In the genomic region with DNA sequence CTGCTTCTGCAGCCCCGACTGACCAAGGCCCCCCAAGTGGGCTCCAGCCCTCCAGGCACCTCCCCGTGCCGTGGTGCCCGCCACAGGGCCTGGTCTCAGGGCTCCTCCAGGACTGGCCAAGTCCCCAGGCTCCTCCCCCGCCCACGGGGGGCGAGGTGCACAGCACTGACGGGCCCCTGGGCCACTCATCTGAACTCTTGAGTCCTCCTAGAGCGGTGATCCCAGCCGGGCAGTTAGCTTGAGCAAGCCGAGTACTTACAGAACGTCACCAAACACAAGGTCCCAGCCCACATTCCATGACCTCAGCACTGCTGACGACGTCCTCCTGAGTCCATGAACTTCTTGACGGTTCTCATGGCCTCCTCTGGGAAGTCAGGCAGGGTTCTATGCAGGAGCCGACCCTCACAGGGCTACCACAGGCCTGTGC, we compare ENCODE assay signal across 8 cellular contexts. TPM values are rescaled to one million over a fixed set of nuclear protein-coding genes. Genes with fewer than 3 reads are reported as not detected.
A peak's percentile ranks its signal among the peaks of the same experiment; 100 is the strongest.
DNase-seq lines count a peak whose midpoint lies in the region; ATAC-seq, FAIRE-seq and TF ChIP-seq lines count a peak whose summit lies in the region.
"Not testable (repeated sequence)": the region's sequence is repeated elsewhere in the genome, so short reads cannot be mapped to it uniquely, and the experiment has no call there.

No MANE protein-coding gene starts in this region.

- not testable (repeated sequence) for H3K79me1 ChIP-seq in mesendoderm (ENCODE audit: low read length)

- not testable (repeated sequence) for H4K5ac ChIP-seq in mesendoderm (ENCODE audit: low read length)

- DNase-seq in GM23248 = peak; percentile 5
- DNase-seq in brain microvascular endothelial cell = peak; percentile 7
- peak; percentile 85 for DNase-seq in esophagus muscularis mucosa (ENCODE audit: extremely low spot score)
- DNase-seq in fibroblast of peridontal ligament (ENCODE audit: extremely low read depth) = peak; percentile 10
- peak in 2 of 3 donors; percentile 30 to 54 for DNase-seq in right cardiac atrium
- peak; percentile 45 for DNase-seq in HepG2 (ENCODE audit: low spot score)
- DNase-seq in mesendoderm = peak; percentile 25
- peak; percentile 52 to 83 for DNase-seq in vagina (ENCODE audit: extremely low spot score in 2 of 2)

- not testable (repeated sequence) for H3K23ac ChIP-seq in mesendoderm (ENCODE audit: low read length)

- not testable (repeated sequence) for H4K8ac ChIP-seq in mesendoderm (ENCODE audit: low read depth, low read length)

- not testable (repeated sequence) for H3K4ac ChIP-seq in mesendoderm (ENCODE audit: low read depth, low read length)

- TF ChIP-seq EP300 in esophagus muscularis mucosa (IDR thresholded peaks at IDR 0.05); HepG2 (IDR thresholded peaks at IDR 0.05; ENCODE audit: low read depth in 2 of 2, low read length in 2 of 2); HepG2 (CRISPR knock-in tag; IDR thresholded peaks at IDR 0.05; ENCODE audit: borderline replicate concordance): not testable (repeated sequence)

- WGBS in GM23248 (ENCODE audit: low coverage in 1 of 2, low lambda C conversion rate in 2 of 2, missing lambda C conversion rate in 2 of 2), 2 experiments = 61 to 69% methylated on average over 16 of the region's 16 CpGs
- WGBS in esophagus muscularis mucosa = 62% methylated on average over 4 of the region's 16 CpGs
- WGBS in right cardiac atrium = 76% methylated on average over 16 of the region's 16 CpGs
- 17% methylated on average over 8 of the region's 16 CpGs for WGBS in HepG2 (ENCODE audit: low lambda C conversion rate)
- WGBS in mesendoderm (ENCODE audit: extremely low coverage, insufficient coverage, low lambda C conversion rate) = no CpG with 5 or more reads among the region's 16 CpGs

- H3K9me3 ChIP-seq in GM23248 (ENCODE audit: low read depth); esophagus muscularis mucosa; right cardiac atrium (ENCODE audit: control insufficient read depth, low read length); HepG2 (ENCODE audit: low read length); vagina: not testable (repeated sequence)

- not testable (repeated sequence) for H3K27me3 ChIP-seq in GM23248 (replicated peaks; ENCODE audit: insufficient read depth); brain microvascular endothelial cell (replicated peaks); right cardiac atrium (ENCODE audit: control insufficient read depth, insufficient read depth); mesendoderm (ENCODE audit: insufficient read depth, low read length, poor library complexity); vagina
- peaks cover 0 to 15% (median 0%) of the 10 kb centered on the region in 4 donors for H3K27me3 ChIP-seq in esophagus muscularis mucosa
- peaks cover 0 to 18% of the 10 kb centered on the region in 2 experiments; a peak in 1 of 5 replicates for H3K27me3 ChIP-seq in HepG2 (ENCODE audit: control insufficient read depth in 1 of 2, insufficient read depth in 2 of 2, low read length in 2 of 2)

- H2BK5ac ChIP-seq in mesendoderm (ENCODE audit: low read length) = not testable (repeated sequence)

- not testable (repeated sequence) for TF ChIP-seq RAD21 in HepG2 (CRISPR knock-in tag; IDR thresholded peaks at IDR 0.05)

- not testable (repeated sequence) for H2AFZ ChIP-seq in GM23248
- peak overlapping the region; percentile 90 for H2AFZ ChIP-seq in HepG2 (ENCODE audit: low read length)

- H3K36me3 ChIP-seq in GM23248 (ENCODE audit: low read depth); brain microvascular endothelial cell (replicated peaks); esophagus muscularis mucosa; HepG2 (replicated peaks in 1 of 2; ENCODE audit: control insufficient read depth in 1 of 2, insufficient read depth in 2 of 2, low read length in 2 of 2); mesendoderm (ENCODE audit: control insufficient read depth, insufficient read depth, low read length); vagina: not testable (repeated sequence)

- not testable (repeated sequence) for BruUV-seq in HepG2 (replicated peaks; lab: Mats Ljungman, UMichigan)

- not testable (repeated sequence) for H3K9me2 ChIP-seq in GM23248 (ENCODE audit: insufficient read depth)

- not testable (repeated sequence) for H3K4me1 ChIP-seq in GM23248 (ENCODE audit: insufficient read depth); esophagus muscularis mucosa; right cardiac atrium (ENCODE audit: control insufficient read depth, insufficient read depth, low read length); mesendoderm (ENCODE audit: control insufficient read depth, low read depth, low read length); vagina
- peaks cover 28% of the 10 kb centered on the region for H3K4me1 ChIP-seq in HepG2 (ENCODE audit: insufficient read depth, low read length)

- TF ChIP-seq CTCF in brain microvascular endothelial cell (IDR thresholded peaks at IDR 0.05; ENCODE audit: low read depth, low read length, missing control alignments); esophagus muscularis mucosa (IDR thresholded peaks at IDR 0.05); HepG2 (CRISPR knock-in tag; IDR thresholded peaks at IDR 0.05); vagina (IDR thresholded peaks at IDR 0.05): not testable (repeated sequence)

- not testable (repeated sequence) for H3K56ac ChIP-seq in mesendoderm (ENCODE audit: low read length)

- H3K79me2 ChIP-seq in GM23248 (ENCODE audit: insufficient read depth); HepG2 (ENCODE audit: insufficient read depth, low read length); mesendoderm (ENCODE audit: control insufficient read depth, insufficient read depth, low read length): not testable (repeated sequence)

- H3K4me2 ChIP-seq in GM23248 (ENCODE audit: unreplicated experiment); mesendoderm (ENCODE audit: low read length): not testable (repeated sequence)
- H3K4me2 ChIP-seq in HepG2 (ENCODE audit: low read depth, low read length) = peak overlapping the region; percentile 76

- FAIRE-seq in HepG2 (lab: Jason Lieb, UNC) = not testable (repeated sequence)

- not testable (repeated sequence) for H3K18ac ChIP-seq in mesendoderm (ENCODE audit: low read length)

- not testable (repeated sequence) for H4K20me1 ChIP-seq in GM23248 (ENCODE audit: insufficient read depth); HepG2 (ENCODE audit: insufficient read depth, low read length)

- POLR2A ChIA-PET in HepG2 (lab: Yijun Ruan, JAX) = not testable (repeated sequence)

- intact Hi-C loops in esophagus muscularis mucosa (cut with DNase I); HepG2 (cut with micrococcal nuclease; ENCODE audit: unreplicated experiment): not testable (repeated sequence)
- intact Hi-C loops in right cardiac atrium (cut with DNase I) (loop anchor here in 1 of 4 donors (10.0 kb wide), 1 partner anchor 303 kb away; a partner anchor contains a TSS), vagina (cut with DNase I) (loop anchor here (10.0 kb wide), 1 partner anchor 183 kb away; a partner anchor contains a TSS)

- not testable (repeated sequence) for H2BK15ac ChIP-seq in mesendoderm (replicated peaks; ENCODE audit: low read depth)

- not testable (repeated sequence) for H2AK5ac ChIP-seq in mesendoderm (ENCODE audit: low read length)

- H2BK120ac ChIP-seq in mesendoderm (ENCODE audit: low read depth, low read length) = not testable (repeated sequence)

- H3F3A ChIP-seq in GM23248 (ENCODE audit: insufficient read depth) = not testable (repeated sequence)

- in situ Hi-C loops in GM23248 (cut with MboI) = loop anchor here (25.0 kb wide), 1 partner anchor 550 kb away; a partner anchor contains a TSS
- in situ Hi-C loops in brain microvascular endothelial cell (cut with HindIII; ENCODE audit: low pct_ligation_motif_present, low sequenced_read_pairs) = not testable (repeated sequence)
- in situ Hi-C loops in HepG2 (cut with HindIII; ENCODE audit: extremely low pct_ligation_motif_present, low pct_unique_long_range_greater_than_20kb) = loop anchor here (10.0 to 25.0 kb wide), 2 partner anchors 175 to 313 kb away; a partner anchor contains a TSS

- not testable (repeated sequence) for ATAC-seq in right cardiac atrium
- peak; percentile 58 for ATAC-seq in HepG2

- TF ChIP-seq POLR2A in esophagus muscularis mucosa (IDR thresholded peaks at IDR 0.05; ENCODE audit: low read depth); HepG2 (IDR thresholded peaks at IDR 0.05; ENCODE audit: insufficient read depth in 1 of 2, low read depth in 2 of 2, low read length in 2 of 2); vagina (IDR thresholded peaks at IDR 0.05): not testable (repeated sequence)

- H3K9ac ChIP-seq in GM23248; HepG2 (ENCODE audit: insufficient read depth, low read depth, low read length); mesendoderm (ENCODE audit: low read length): not testable (repeated sequence)

- not testable (repeated sequence) for H3K27ac ChIP-seq in GM23248; brain microvascular endothelial cell; esophagus muscularis mucosa (replicated peaks in 1 of 4); right cardiac atrium (ENCODE audit: low read length); HepG2 (ENCODE audit: extremely low read length, insufficient read depth, low read length); mesendoderm (ENCODE audit: low read depth, low read length); vagina

- H3K4me3 ChIP-seq in GM23248; brain microvascular endothelial cell (ENCODE audit: low read depth, low read length); esophagus muscularis mucosa; right cardiac atrium (ENCODE audit: low read length); mesendoderm (ENCODE audit: low read length); vagina: not testable (repeated sequence)
- H3K4me3 ChIP-seq in HepG2 (replicated peaks in 1 of 3; ENCODE audit: insufficient read depth in 1 of 3, low read depth in 2 of 3, low read length in 3 of 3) = peak overlapping the region in 2 of 3 experiments; percentile 34 to 61; a peak in 5 of 6 replicates

- CTCF ChIA-PET in HepG2 (lab: Yijun Ruan, JAX; ENCODE audit: low intra/inter-chr PET ratio, low total read pairs) = not testable (repeated sequence)

RNA-seq across cellular contexts. Expression of a gene that starts 4.0 kb away (rescaled TPM):
- 11.6 and 16.8 TPM in 2 replicates for total RNA-seq in GM23248 (2014; rRNA removed; shearing (Covaris generic))
- polyA plus RNA-seq in GM23248 (2016; fragmentation: Nextera tagmentation; extraction: Ambion mirVana) (2.1 and 2.3 TPM in 2 replicates), right cardiac atrium (2.2 TPM), HepG2 (2011; rRNA removed) (2.3 and 3.1 TPM in 2 replicates)
- total RNA-seq in esophagus muscularis mucosa (10 to 100 TPM; 11.6 to 24.5 (median 15.3) TPM), right cardiac atrium (10 to 100 TPM in 2 of 4 donors, 1 to 10 TPM in 2; 9.7 to 19.0 (median 11.7) TPM), HepG2 (2016; rRNA removed; fragmentation: Illumina TruSeq; extraction: Trizol) (12.8 and 18.7 TPM in 2 replicates), vagina (26.3 TPM)
- total RNA-seq in HepG2 (2016; cell fraction: cytosol; rRNA removed; fragmentation: Illumina TruSeq; extraction: Trizol; ENCODE audit: low read depth) = 4.7 and 7.0 TPM in 2 replicates
- total RNA-seq in HepG2 (2016; cell fraction: insoluble cytoplasmic fraction; rRNA removed; fragmentation: Illumina TruSeq; extraction: Trizol) = 12.9 and 15.1 TPM in 2 replicates
- 2.1 and 3.0 TPM in 2 replicates for total RNA-seq in HepG2 (2016; cell fraction: membrane; rRNA removed; fragmentation: Illumina TruSeq; extraction: Trizol)
- total RNA-seq in HepG2 (2016; cell fraction: nucleus; rRNA removed; fragmentation: Illumina TruSeq; extraction: Trizol) = 25.1 and 25.7 TPM in 2 replicates
- polyA plus RNA-seq in HepG2 (2011; cell fraction: cytosol; rRNA removed) = 0.70 and 1.1 TPM in 2 replicates
- polyA plus RNA-seq in HepG2 (2011; cell fraction: nucleus; rRNA removed) = 3.6 and 6.3 TPM in 2 replicates
- polyA plus RNA-seq in HepG2 (2012) = 4.0 and 4.1 TPM in 2 replicates
- 0.03 TPM in 1 of 2 replicates, not detected in the other for polyA plus RNA-seq in HepG2 (2016; cell fraction: cytosol; fragmentation: Illumina TruSeq; extraction: Trizol; ENCODE audit: low read depth)
- polyA plus RNA-seq in HepG2 (2016; cell fraction: insoluble cytoplasmic fraction; fragmentation: Illumina TruSeq; extraction: Trizol; ENCODE audit: low read depth) = 3.0 and 3.1 TPM in 2 replicates
- 0.09 and 0.14 TPM in 2 replicates for polyA plus RNA-seq in HepG2 (2016; cell fraction: membrane; fragmentation: Illumina TruSeq; extraction: Trizol; ENCODE audit: low read depth)
- 12.3 and 16.4 TPM in 2 replicates for polyA plus RNA-seq in HepG2 (2016; cell fraction: nucleus; fragmentation: Illumina TruSeq; extraction: Trizol; ENCODE audit: insufficient read depth, low read depth)
- polyA minus RNA-seq in HepG2 (2011; rRNA and poly(A)+ RNA removed; ENCODE audit: low replicate concordance) = 3.4 and 3.6 TPM in 2 replicates
- polyA minus RNA-seq in HepG2 (2011; cell fraction: cytosol; rRNA and poly(A)+ RNA removed) = 5.5 and 5.9 TPM in 2 replicates
- polyA minus RNA-seq in HepG2 (2011; cell fraction: nucleus; rRNA and poly(A)+ RNA removed) = 55.9 and 56.6 TPM in 2 replicates
- 7.6 TPM for polyA plus RNA-seq in mesendoderm (2013, experiment 1 of 2)
- 7.3 TPM for polyA plus RNA-seq in mesendoderm (2013, experiment 2 of 2)

RNA-seq across cellular contexts. Expression of a gene that starts 44.5 kb away (rescaled TPM):
- 68.4 and 69.7 TPM in 2 replicates for total RNA-seq in GM23248 (2014; rRNA removed; shearing (Covaris generic))
- 11.1 and 11.5 TPM in 2 replicates for polyA plus RNA-seq in GM23248 (2016; fragmentation: Nextera tagmentation; extraction: Ambion mirVana)
- total RNA-seq in esophagus muscularis mucosa = 10 to 100 TPM; 25.8 to 29.2 (median 27.3) TPM
- total RNA-seq in right cardiac atrium = 10 to 100 TPM; 35.3 to 41.9 (median 39.2) TPM
- polyA plus RNA-seq in right cardiac atrium = 12.5 TPM
- 59.8 and 69.8 TPM in 2 replicates for total RNA-seq in HepG2 (2016; rRNA removed; fragmentation: Illumina TruSeq; extraction: Trizol)
- 18.0 and 19.1 TPM in 2 replicates for total RNA-seq in HepG2 (2016; cell fraction: cytosol; rRNA removed; fragmentation: Illumina TruSeq; extraction: Trizol; ENCODE audit: low read depth)
- 56.6 and 58.1 TPM in 2 replicates for total RNA-seq in HepG2 (2016; cell fraction: insoluble cytoplasmic fraction; rRNA removed; fragmentation: Illumina TruSeq; extraction: Trizol)
- 88.3 and 99.8 TPM in 2 replicates for total RNA-seq in HepG2 (2016; cell fraction: membrane; rRNA removed; fragmentation: Illumina TruSeq; extraction: Trizol)
- total RNA-seq in HepG2 (2016; cell fraction: nucleus; rRNA removed; fragmentation: Illumina TruSeq; extraction: Trizol) = 39.3 and 44.8 TPM in 2 replicates
- polyA plus RNA-seq in HepG2 (2011; rRNA removed) = 19.0 TPM in 2 replicates
- 10.0 and 16.3 TPM in 2 replicates for polyA plus RNA-seq in HepG2 (2011; cell fraction: cytosol; rRNA removed)
- 12.2 and 20.3 TPM in 2 replicates for polyA plus RNA-seq in HepG2 (2011; cell fraction: nucleus; rRNA removed)
- polyA plus RNA-seq in HepG2 (2012) = 22.9 and 32.3 TPM in 2 replicates
- 15.2 and 16.6 TPM in 2 replicates for polyA plus RNA-seq in HepG2 (2016; cell fraction: cytosol; fragmentation: Illumina TruSeq; extraction: Trizol; ENCODE audit: low read depth)
- polyA plus RNA-seq in HepG2 (2016; cell fraction: insoluble cytoplasmic fraction; fragmentation: Illumina TruSeq; extraction: Trizol; ENCODE audit: low read depth) = 44.9 and 53.9 TPM in 2 replicates
- polyA plus RNA-seq in HepG2 (2016; cell fraction: membrane; fragmentation: Illumina TruSeq; extraction: Trizol; ENCODE audit: low read depth) = 50.2 and 56.8 TPM in 2 replicates
- 53.2 and 54.6 TPM in 2 replicates for polyA plus RNA-seq in HepG2 (2016; cell fraction: nucleus; fragmentation: Illumina TruSeq; extraction: Trizol; ENCODE audit: insufficient read depth, low read depth)
- 44.4 and 48.9 TPM in 2 replicates for polyA minus RNA-seq in HepG2 (2011; rRNA and poly(A)+ RNA removed; ENCODE audit: low replicate concordance)
- polyA minus RNA-seq in HepG2 (2011; cell fraction: cytosol; rRNA and poly(A)+ RNA removed) = 28.8 and 32.0 TPM in 2 replicates
- polyA minus RNA-seq in HepG2 (2011; cell fraction: nucleus; rRNA and poly(A)+ RNA removed) = 20.2 and 23.9 TPM in 2 replicates
- polyA plus RNA-seq in mesendoderm (2013, experiment 1 of 2) = 28.1 TPM
- 28.8 TPM for polyA plus RNA-seq in mesendoderm (2013, experiment 2 of 2)
- total RNA-seq in vagina = 11.0 TPM

Comparison
In these comparisons a context has a peak if more than half of its experiments do, and no peak if none do; other contexts are left out.
1. DNase-seq: peak in every context shown above with its lines; median percentile 85 in esophagus muscularis mucosa; 68 in vagina; 45 in HepG2; 42 in right cardiac atrium; 25 in mesendoderm; 10 in fibroblast of peridontal ligament; 7 in brain microvascular endothelial cell; 5 in GM23248.